Comparison of ENCODE assay signal across 3 cellular contexts in the genomic region with DNA sequence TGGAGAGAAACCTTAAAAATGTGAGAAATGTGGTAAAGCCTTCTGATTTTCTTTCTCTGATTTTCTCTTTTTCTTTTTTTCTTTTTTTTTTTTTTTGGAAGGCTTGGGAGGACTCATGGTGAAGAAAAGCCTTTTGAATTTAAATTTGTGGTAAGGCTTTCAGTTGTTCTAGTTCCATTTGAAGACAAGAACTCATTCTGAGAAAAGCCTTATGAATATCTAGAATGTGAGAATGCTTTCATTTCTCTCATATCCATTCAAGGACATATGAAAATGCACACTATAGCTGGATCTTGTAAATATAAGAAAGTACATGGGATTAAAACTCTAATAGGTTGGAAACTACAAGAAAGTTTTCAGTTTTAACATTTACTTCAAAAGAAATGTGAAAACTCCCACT.
TF ChIP-seq lines count a peak whose summit lies in the region.

No MANE protein-coding gene starts in this region.

TF ChIP-seq in SK-N-SH, 30 proteins besides CTCF, POLR2A, EP300 and RAD21 (continued from another document and continues in another):
- TF ChIP-seq, protein P1, sequence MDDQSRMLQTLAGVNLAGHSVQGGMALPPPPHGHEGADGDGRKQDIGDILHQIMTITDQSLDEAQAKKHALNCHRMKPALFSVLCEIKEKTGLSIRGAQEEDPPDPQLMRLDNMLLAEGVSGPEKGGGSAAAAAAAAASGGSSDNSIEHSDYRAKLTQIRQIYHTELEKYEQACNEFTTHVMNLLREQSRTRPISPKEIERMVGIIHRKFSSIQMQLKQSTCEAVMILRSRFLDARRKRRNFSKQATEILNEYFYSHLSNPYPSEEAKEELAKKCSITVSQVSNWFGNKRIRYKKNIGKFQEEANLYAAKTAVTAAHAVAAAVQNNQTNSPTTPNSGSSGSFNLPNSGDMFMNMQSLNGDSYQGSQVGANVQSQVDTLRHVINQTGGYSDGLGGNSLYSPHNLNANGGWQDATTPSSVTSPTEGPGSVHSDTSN (IDR thresholded peaks at IDR 0.05), result no peak
- TF ChIP-seq TEAD4 (IDR thresholded peaks at IDR 0.05; ENCODE audit: borderline replicate concordance, insufficient read depth) (no peak), NRF1 (IDR thresholded peaks at IDR 0.05; ENCODE audit: low read depth, low read length) (no peak), EZH2phosphoT487 (IDR thresholded peaks at IDR 0.05; ENCODE audit: borderline replicate concordance, low read depth) (no peak), YY1 (IDR thresholded peaks at IDR 0.05; ENCODE audit: low read depth) (no peak), FOSL2 (IDR thresholded peaks at IDR 0.05; ENCODE audit: borderline replicate concordance, low read depth) (no peak), TAF1 (IDR thresholded peaks at IDR 0.05; ENCODE audit: borderline replicate concordance, low read depth, low read length) (no peak)
- TF ChIP-seq, protein P2, sequence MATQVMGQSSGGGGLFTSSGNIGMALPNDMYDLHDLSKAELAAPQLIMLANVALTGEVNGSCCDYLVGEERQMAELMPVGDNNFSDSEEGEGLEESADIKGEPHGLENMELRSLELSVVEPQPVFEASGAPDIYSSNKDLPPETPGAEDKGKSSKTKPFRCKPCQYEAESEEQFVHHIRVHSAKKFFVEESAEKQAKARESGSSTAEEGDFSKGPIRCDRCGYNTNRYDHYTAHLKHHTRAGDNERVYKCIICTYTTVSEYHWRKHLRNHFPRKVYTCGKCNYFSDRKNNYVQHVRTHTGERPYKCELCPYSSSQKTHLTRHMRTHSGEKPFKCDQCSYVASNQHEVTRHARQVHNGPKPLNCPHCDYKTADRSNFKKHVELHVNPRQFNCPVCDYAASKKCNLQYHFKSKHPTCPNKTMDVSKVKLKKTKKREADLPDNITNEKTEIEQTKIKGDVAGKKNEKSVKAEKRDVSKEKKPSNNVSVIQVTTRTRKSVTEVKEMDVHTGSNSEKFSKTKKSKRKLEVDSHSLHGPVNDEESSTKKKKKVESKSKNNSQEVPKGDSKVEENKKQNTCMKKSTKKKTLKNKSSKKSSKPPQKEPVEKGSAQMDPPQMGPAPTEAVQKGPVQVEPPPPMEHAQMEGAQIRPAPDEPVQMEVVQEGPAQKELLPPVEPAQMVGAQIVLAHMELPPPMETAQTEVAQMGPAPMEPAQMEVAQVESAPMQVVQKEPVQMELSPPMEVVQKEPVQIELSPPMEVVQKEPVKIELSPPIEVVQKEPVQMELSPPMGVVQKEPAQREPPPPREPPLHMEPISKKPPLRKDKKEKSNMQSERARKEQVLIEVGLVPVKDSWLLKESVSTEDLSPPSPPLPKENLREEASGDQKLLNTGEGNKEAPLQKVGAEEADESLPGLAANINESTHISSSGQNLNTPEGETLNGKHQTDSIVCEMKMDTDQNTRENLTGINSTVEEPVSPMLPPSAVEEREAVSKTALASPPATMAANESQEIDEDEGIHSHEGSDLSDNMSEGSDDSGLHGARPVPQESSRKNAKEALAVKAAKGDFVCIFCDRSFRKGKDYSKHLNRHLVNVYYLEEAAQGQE (IDR thresholded peaks at IDR 0.05; ENCODE audit: low read depth, low read length), result no peak
- TF ChIP-seq, protein P3, sequence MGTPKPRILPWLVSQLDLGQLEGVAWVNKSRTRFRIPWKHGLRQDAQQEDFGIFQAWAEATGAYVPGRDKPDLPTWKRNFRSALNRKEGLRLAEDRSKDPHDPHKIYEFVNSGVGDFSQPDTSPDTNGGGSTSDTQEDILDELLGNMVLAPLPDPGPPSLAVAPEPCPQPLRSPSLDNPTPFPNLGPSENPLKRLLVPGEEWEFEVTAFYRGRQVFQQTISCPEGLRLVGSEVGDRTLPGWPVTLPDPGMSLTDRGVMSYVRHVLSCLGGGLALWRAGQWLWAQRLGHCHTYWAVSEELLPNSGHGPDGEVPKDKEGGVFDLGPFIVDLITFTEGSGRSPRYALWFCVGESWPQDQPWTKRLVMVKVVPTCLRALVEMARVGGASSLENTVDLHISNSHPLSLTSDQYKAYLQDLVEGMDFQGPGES (IDR thresholded peaks at IDR 0.05; ENCODE audit: low read depth, low read length), result no peak

TF ChIP-seq in SK-N-SH treated with all-trans-retinoic acid at 6 μM for 48 hours, 23 proteins besides CTCF, POLR2A, EP300 and RAD21 (continued from another document):
- TF ChIP-seq TOX (CRISPR knock-in tag; IDR thresholded peaks at IDR 0.05; ENCODE audit: borderline replicate concordance), result no peak
- TF ChIP-seq, protein P4, sequence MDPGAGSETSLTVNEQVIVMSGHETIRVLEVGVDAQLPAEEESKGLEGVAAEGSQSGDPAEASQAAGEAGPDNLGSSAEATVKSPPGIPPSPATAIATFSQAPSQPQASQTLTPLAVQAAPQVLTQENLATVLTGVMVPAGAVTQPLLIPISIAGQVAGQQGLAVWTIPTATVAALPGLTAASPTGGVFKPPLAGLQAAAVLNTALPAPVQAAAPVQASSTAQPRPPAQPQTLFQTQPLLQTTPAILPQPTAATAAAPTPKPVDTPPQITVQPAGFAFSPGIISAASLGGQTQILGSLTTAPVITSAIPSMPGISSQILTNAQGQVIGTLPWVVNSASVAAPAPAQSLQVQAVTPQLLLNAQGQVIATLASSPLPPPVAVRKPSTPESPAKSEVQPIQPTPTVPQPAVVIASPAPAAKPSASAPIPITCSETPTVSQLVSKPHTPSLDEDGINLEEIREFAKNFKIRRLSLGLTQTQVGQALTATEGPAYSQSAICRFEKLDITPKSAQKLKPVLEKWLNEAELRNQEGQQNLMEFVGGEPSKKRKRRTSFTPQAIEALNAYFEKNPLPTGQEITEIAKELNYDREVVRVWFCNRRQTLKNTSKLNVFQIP (CRISPR knock-in tag; IDR thresholded peaks at IDR 0.05; ENCODE audit: borderline replicate concordance, low read depth), result no peak
- no peak for TF ChIP-seq ZNF70 (CRISPR knock-in tag; IDR thresholded peaks at IDR 0.05)
- no peak for TF ChIP-seq GLIS3 (CRISPR knock-in tag; IDR thresholded peaks at IDR 0.05)
- no peak for TF ChIP-seq SNAI2 (CRISPR knock-in tag; IDR thresholded peaks at IDR 0.05)
- TF ChIP-seq RARB (CRISPR knock-in tag; IDR thresholded peaks at IDR 0.05), result no peak
- no peak for TF ChIP-seq ISL1 (CRISPR knock-in tag; IDR thresholded peaks at IDR 0.05)
TF ChIP-seq in SK-N-SH treated with all-trans-retinoic acid at 6 μM for 48 hours: peak in this region for 0.

TF ChIP-seq in HepG2, 621 proteins besides CTCF, POLR2A, EP300 and RAD21 (continued from another document and continues in another):
- TF ChIP-seq, protein P5, sequence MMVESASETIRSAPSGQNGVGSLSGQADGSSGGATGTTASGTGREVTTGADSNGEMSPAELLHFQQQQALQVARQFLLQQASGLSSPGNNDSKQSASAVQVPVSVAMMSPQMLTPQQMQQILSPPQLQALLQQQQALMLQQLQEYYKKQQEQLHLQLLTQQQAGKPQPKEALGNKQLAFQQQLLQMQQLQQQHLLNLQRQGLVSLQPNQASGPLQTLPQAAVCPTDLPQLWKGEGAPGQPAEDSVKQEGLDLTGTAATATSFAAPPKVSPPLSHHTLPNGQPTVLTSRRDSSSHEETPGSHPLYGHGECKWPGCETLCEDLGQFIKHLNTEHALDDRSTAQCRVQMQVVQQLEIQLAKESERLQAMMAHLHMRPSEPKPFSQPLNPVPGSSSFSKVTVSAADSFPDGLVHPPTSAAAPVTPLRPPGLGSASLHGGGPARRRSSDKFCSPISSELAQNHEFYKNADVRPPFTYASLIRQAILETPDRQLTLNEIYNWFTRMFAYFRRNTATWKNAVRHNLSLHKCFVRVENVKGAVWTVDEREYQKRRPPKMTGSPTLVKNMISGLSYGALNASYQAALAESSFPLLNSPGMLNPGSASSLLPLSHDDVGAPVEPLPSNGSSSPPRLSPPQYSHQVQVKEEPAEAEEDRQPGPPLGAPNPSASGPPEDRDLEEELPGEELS (CRISPR knock-in tag; IDR thresholded peaks at IDR 0.05), result no peak
- TF ChIP-seq MAZ (IDR thresholded peaks at IDR 0.05; ENCODE audit: borderline replicate concordance, low read depth, low read length) (no peak), MAZ (CRISPR knock-in tag; IDR thresholded peaks at IDR 0.05; ENCODE audit: low read depth) (no peak), AGO1 (IDR thresholded peaks at IDR 0.05; ENCODE audit: low read depth, low read length, poor library complexity, severe bottlenecking) (no peak), SNAPC2 (CRISPR knock-in tag; IDR thresholded peaks at IDR 0.05) (no peak), SMARCC2 (IDR thresholded peaks at IDR 0.05) (no peak), ATF7-NPFF (CRISPR knock-in tag; IDR thresholded peaks at IDR 0.05; ENCODE audit: low read depth) (no peak)
- TF ChIP-seq, protein P6, sequence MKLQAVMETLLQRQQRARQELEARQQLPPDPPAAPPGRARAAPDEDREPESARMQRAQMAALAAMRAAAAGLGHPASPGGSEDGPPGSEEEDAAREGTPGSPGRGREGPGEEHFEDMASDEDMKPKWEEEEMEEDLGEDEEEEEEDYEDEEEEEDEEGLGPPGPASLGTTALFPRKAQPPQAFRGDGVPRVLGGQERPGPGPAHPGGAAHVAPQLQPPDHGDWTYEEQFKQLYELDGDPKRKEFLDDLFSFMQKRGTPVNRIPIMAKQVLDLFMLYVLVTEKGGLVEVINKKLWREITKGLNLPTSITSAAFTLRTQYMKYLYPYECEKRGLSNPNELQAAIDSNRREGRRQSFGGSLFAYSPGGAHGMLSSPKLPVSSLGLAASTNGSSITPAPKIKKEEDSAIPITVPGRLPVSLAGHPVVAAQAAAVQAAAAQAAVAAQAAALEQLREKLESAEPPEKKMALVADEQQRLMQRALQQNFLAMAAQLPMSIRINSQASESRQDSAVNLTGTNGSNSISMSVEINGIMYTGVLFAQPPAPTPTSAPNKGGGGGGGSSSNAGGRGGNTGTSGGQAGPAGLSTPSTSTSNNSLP (IDR thresholded peaks at IDR 0.05; ENCODE audit: low read depth, low read length), result no peak
- TF ChIP-seq, protein P7, sequence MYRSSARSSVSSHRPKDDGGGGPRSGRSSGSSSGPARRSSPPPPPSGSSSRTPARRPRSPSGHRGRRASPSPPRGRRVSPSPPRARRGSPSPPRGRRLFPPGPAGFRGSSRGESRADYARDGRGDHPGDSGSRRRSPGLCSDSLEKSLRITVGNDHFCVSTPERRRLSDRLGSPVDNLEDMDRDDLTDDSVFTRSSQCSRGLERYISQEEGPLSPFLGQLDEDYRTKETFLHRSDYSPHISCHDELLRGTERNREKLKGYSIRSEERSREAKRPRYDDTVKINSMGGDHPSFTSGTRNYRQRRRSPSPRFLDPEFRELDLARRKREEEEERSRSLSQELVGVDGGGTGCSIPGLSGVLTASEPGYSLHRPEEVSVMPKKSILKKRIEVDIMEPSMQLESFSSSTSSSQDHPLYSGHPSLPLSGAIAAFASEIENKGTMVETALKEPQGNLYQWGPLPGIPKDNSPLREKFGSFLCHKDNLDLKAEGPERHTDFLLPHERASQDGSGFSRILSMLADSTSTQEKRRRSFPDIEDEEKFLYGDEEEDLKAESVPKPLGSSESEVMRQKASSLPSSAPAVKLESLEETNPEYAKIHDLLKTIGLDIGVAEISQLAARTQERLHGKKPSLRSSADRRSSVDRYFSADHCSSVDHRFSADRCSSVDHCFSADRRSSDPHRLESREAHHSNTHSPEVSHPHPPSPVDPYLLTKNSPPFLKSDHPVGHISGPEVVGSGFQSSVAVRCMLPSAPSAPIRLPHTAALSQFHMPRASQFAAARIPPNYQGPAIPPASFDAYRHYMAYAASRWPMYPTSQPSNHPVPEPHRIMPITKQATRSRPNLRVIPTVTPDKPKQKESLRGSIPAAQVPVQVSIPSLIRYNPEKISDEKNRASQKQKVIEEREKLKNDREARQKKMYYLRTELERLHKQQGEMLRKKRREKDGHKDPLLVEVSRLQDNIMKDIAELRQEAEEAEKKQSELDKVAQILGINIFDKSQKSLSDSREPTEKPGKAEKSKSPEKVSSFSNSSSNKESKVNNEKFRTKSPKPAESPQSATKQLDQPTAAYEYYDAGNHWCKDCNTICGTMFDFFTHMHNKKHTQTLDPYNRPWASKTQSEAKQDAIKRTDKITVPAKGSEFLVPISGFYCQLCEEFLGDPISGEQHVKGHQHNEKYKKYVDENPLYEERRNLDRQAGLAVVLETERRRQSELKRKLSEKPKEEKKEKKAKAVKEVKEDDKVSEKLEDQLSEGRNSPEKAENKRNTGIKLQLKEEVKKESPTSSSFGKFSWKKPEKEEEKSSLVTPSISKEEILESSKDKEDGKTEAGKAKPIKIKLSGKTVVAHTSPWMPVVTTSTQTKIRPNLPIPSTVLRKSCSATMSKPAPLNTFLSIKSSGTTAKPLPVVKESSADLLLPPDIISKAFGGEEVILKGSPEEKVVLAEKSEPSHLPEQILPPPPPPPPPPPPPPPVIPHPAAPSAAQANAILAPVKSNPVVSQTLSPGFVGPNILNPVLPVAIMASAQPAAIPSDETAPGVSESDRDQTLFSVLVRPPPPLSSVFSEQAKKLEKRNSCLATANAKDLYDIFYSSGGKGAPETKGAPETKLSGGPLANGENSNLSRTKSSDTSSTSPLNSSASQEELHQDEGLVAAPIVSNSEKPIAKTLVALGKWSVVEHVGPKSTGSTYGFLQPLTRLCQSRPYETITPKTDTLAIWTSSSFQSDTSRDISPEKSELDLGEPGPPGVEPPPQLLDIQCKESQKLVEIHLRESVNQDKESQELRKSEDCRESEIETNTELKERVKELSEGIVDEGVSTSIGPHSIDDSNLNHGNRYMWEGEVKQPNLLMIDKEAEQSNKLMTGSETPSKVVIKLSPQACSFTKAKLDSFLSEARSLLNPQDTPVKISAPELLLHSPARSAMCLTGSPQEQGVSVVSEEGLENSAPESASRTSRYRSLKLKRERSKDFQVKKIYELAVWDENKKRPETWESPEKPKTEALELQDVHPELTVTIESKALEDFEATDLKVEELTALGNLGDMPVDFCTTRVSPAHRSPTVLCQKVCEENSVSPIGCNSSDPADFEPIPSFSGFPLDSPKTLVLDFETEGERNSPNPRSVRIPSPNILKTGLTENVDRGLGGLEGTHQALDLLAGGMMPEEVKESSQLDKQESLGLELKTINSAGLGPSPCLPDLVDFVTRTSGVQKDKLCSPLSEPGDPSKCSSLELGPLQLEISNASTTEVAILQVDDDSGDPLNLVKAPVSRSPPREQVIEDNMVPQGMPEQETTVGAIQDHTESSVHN (CRISPR knock-in tag; IDR thresholded peaks at IDR 0.05), result no peak
- TF ChIP-seq, protein P8, sequence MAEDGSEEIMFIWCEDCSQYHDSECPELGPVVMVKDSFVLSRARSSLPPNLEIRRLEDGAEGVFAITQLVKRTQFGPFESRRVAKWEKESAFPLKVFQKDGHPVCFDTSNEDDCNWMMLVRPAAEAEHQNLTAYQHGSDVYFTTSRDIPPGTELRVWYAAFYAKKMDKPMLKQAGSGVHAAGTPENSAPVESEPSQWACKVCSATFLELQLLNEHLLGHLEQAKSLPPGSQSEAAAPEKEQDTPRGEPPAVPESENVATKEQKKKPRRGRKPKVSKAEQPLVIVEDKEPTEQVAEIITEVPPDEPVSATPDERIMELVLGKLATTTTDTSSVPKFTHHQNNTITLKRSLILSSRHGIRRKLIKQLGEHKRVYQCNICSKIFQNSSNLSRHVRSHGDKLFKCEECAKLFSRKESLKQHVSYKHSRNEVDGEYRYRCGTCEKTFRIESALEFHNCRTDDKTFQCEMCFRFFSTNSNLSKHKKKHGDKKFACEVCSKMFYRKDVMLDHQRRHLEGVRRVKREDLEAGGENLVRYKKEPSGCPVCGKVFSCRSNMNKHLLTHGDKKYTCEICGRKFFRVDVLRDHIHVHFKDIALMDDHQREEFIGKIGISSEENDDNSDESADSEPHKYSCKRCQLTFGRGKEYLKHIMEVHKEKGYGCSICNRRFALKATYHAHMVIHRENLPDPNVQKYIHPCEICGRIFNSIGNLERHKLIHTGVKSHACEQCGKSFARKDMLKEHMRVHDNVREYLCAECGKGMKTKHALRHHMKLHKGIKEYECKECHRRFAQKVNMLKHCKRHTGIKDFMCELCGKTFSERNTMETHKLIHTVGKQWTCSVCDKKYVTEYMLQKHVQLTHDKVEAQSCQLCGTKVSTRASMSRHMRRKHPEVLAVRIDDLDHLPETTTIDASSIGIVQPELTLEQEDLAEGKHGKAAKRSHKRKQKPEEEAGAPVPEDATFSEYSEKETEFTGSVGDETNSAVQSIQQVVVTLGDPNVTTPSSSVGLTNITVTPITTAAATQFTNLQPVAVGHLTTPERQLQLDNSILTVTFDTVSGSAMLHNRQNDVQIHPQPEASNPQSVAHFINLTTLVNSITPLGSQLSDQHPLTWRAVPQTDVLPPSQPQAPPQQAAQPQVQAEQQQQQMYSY (CRISPR knock-in tag; IDR thresholded peaks at IDR 0.05), result no peak
